ENCODE assay signal across 1 cellular context in the genomic region with DNA sequence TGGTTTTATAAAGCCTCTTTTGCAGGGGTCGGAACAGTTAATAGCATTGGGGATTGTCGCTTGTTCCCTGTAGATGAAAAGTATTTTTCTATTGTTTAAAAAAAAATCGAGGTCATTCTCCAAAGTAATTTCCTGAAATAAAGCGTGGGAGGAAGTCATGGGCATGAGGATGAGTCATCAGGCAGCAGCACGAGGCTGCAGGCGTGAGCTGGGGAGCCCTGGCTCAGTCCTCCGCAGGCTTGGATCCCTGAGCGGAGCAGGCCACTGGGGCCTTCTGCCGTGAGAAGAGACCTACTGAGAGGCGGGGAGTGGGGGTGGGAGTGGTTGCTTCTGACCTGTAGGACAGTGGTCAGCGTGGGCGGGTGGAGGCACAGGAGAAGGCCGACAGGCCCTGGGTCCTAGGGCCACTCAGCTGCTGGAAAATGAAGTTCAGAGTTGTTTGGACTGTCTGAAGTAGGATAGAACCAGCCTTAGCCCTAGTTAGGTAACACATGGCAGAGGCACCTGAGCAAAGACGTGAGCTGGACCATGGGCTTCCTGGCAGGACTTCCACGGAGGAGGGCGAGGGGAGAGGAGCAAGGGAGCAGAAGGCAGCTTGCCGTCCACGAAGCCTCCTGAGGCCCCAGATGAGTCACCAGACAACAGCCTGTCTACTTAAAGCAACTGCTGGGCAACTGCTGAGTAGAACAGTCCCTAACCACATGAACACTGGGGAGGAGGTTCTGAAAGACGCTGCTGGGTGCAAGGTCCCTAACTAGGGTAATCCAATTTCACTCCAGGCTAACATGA.
TF ChIP-seq lines count a peak whose summit lies in the region.

No MANE protein-coding gene starts in this region.

TF ChIP-seq in K562, 482 proteins besides CTCF, POLR2A, EP300 and RAD21 (continued from another document and continues in another):
- TF ChIP-seq, protein P1, sequence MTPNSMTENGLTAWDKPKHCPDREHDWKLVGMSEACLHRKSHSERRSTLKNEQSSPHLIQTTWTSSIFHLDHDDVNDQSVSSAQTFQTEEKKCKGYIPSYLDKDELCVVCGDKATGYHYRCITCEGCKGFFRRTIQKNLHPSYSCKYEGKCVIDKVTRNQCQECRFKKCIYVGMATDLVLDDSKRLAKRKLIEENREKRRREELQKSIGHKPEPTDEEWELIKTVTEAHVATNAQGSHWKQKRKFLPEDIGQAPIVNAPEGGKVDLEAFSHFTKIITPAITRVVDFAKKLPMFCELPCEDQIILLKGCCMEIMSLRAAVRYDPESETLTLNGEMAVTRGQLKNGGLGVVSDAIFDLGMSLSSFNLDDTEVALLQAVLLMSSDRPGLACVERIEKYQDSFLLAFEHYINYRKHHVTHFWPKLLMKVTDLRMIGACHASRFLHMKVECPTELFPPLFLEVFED (CRISPR knock-in tag; conservative IDR thresholded peaks at IDR 0.05): no peak
- no peak for TF ChIP-seq ZSCAN32 (CRISPR knock-in tag; IDR thresholded peaks at IDR 0.05)
- TF ChIP-seq, protein P2, sequence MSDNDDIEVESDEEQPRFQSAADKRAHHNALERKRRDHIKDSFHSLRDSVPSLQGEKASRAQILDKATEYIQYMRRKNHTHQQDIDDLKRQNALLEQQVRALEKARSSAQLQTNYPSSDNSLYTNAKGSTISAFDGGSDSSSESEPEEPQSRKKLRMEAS (CRISPR knock-in tag; IDR thresholded peaks at IDR 0.05): peak; percentile 94
- TF ChIP-seq, protein P3, sequence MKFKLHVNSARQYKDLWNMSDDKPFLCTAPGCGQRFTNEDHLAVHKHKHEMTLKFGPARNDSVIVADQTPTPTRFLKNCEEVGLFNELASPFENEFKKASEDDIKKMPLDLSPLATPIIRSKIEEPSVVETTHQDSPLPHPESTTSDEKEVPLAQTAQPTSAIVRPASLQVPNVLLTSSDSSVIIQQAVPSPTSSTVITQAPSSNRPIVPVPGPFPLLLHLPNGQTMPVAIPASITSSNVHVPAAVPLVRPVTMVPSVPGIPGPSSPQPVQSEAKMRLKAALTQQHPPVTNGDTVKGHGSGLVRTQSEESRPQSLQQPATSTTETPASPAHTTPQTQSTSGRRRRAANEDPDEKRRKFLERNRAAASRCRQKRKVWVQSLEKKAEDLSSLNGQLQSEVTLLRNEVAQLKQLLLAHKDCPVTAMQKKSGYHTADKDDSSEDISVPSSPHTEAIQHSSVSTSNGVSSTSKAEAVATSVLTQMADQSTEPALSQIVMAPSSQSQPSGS (CRISPR knock-in tag; IDR thresholded peaks at IDR 0.05): no peak
- peak; percentile 40 to 63; a peak in 2 of 4 replicates for TF ChIP-seq MAZ (CRISPR knock-in tag; conservative IDR thresholded peaks at IDR 0.05 in 1 of 2, IDR thresholded peaks at IDR 0.05 in 1 of 2)
- TF ChIP-seq ZFP30 (CRISPR knock-in tag; IDR thresholded peaks at IDR 0.05; ENCODE audit: borderline replicate concordance): no peak
- no peak for TF ChIP-seq ERF (CRISPR knock-in tag; IDR thresholded peaks at IDR 0.05)
- TF ChIP-seq CAMTA2 (CRISPR knock-in tag; conservative IDR thresholded peaks at IDR 0.05): no peak
- no peak for TF ChIP-seq ARHGAP35 (IDR thresholded peaks at IDR 0.05; ENCODE audit: partially characterized antibody)
- TF ChIP-seq, protein P4, sequence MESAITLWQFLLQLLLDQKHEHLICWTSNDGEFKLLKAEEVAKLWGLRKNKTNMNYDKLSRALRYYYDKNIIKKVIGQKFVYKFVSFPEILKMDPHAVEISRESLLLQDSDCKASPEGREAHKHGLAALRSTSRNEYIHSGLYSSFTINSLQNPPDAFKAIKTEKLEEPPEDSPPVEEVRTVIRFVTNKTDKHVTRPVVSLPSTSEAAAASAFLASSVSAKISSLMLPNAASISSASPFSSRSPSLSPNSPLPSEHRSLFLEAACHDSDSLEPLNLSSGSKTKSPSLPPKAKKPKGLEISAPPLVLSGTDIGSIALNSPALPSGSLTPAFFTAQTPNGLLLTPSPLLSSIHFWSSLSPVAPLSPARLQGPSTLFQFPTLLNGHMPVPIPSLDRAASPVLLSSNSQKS (CRISPR knock-in tag; IDR thresholded peaks at IDR 0.05): no peak
- no peak for TF ChIP-seq RCOR1 (IDR thresholded peaks at IDR 0.05; ENCODE audit: borderline replicate concordance in 1 of 2, low read depth in 2 of 2, low read length in 2 of 2)
- no peak for TF ChIP-seq FOXM1 (IDR thresholded peaks at IDR 0.05; ENCODE audit: low read depth)
- 0 out of 2 replicates have a peak, but pooled peaks have one; percentile 46 for TF ChIP-seq FOXM1 (CRISPR knock-in tag; IDR thresholded peaks at IDR 0.05; ENCODE audit: low read depth)
- no peak for TF ChIP-seq ZKSCAN3 (CRISPR knock-in tag; IDR thresholded peaks at IDR 0.05)
- no peak for TF ChIP-seq MCM2 (IDR thresholded peaks at IDR 0.05; ENCODE audit: low read depth)
- TF ChIP-seq, protein P5, sequence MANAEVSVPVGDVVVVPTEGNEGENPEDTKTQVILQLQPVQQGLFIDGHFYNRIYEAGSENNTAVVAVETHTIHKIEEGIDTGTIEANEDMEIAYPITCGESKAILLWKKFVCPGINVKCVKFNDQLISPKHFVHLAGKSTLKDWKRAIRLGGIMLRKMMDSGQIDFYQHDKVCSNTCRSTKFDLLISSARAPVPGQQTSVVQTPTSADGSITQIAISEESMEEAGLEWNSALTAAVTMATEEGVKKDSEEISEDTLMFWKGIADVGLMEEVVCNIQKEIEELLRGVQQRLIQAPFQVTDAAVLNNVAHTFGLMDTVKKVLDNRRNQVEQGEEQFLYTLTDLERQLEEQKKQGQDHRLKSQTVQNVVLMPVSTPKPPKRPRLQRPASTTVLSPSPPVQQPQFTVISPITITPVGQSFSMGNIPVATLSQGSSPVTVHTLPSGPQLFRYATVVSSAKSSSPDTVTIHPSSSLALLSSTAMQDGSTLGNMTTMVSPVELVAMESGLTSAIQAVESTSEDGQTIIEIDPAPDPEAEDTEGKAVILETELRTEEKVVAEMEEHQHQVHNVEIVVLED (CRISPR knock-in tag; IDR thresholded peaks at IDR 0.05): 0 out of 2 replicates have a peak, but pooled peaks have one; percentile 33
- no peak for TF ChIP-seq ZNF140 (CRISPR knock-in tag; IDR thresholded peaks at IDR 0.05)
- TF ChIP-seq HNRNPLL (IDR thresholded peaks at IDR 0.05; ENCODE audit: low read depth, low read length, poor library complexity, severe bottlenecking): no peak
- TF ChIP-seq STAT5A (IDR thresholded peaks at IDR 0.05; ENCODE audit: borderline replicate concordance, low read length): no peak
- TF ChIP-seq TCF7L2 (IDR thresholded peaks at IDR 0.05; ENCODE audit: low read depth, low read length): no peak
- TF ChIP-seq PCBP1 (IDR thresholded peaks at IDR 0.05; ENCODE audit: low read depth, low read length, poor library complexity, severe bottlenecking): no peak
- TF ChIP-seq NELFE (IDR thresholded peaks at IDR 0.05; ENCODE audit: insufficient read depth, insufficient read length): no peak
- no peak for TF ChIP-seq KLF16 (IDR thresholded peaks at IDR 0.05)
- TF ChIP-seq NFIC (IDR thresholded peaks at IDR 0.05): 0 out of 2 replicates have a peak, but pooled peaks have one; percentile 3
- no peak for TF ChIP-seq ZNF778 (CRISPR knock-in tag; IDR thresholded peaks at IDR 0.05)
- no peak for TF ChIP-seq HOXB6 (CRISPR knock-in tag; IDR thresholded peaks at IDR 0.05; ENCODE audit: borderline replicate concordance)
- TF ChIP-seq CCNT2 (IDR thresholded peaks at IDR 0.05; ENCODE audit: borderline replicate concordance, extremely low read depth, insufficient read length, low read depth, low read length): no peak
- no peak for TF ChIP-seq E2F3 (CRISPR knock-in tag; IDR thresholded peaks at IDR 0.05)
- TF ChIP-seq SMARCE1 (IDR thresholded peaks at IDR 0.05): peak; percentile 74
- TF ChIP-seq SRSF1 (IDR thresholded peaks at IDR 0.05; ENCODE audit: low read depth, low read length): no peak
- no peak for TF ChIP-seq SAP30 (IDR thresholded peaks at IDR 0.05; ENCODE audit: borderline replicate concordance, insufficient read depth, low read depth, low read length, poor library complexity, severe bottlenecking)
- TF ChIP-seq ZNF830 (CRISPR knock-in tag; IDR thresholded peaks at IDR 0.05): no peak
- TF ChIP-seq EGR1 (conservative IDR thresholded peaks at IDR 0.05): peak; percentile 98
- 0 out of 2 replicates have a peak, but pooled peaks have one; percentile 17 for TF ChIP-seq NCOA6 (IDR thresholded peaks at IDR 0.05)
- TF ChIP-seq ELF1 (tag; IDR thresholded peaks at IDR 0.05): peak; percentile 45
- no peak for TF ChIP-seq POLR2B (IDR thresholded peaks at IDR 0.05; ENCODE audit: low read depth, partially characterized antibody)
- TF ChIP-seq, protein P6, sequence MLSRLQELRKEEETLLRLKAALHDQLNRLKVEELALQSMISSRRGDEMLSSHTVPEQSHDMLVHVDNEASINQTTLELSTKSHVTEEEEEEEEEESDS (CRISPR knock-in tag; IDR thresholded peaks at IDR 0.05): no peak
- TF ChIP-seq, protein P7, sequence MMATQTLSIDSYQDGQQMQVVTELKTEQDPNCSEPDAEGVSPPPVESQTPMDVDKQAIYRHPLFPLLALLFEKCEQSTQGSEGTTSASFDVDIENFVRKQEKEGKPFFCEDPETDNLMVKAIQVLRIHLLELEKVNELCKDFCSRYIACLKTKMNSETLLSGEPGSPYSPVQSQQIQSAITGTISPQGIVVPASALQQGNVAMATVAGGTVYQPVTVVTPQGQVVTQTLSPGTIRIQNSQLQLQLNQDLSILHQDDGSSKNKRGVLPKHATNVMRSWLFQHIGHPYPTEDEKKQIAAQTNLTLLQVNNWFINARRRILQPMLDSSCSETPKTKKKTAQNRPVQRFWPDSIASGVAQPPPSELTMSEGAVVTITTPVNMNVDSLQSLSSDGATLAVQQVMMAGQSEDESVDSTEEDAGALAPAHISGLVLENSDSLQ (IDR thresholded peaks at IDR 0.05): no peak
- TF ChIP-seq ZNF699 (CRISPR knock-in tag; IDR thresholded peaks at IDR 0.05; ENCODE audit: insufficient replicate concordance): peak; percentile 19
- TF ChIP-seq, protein P8, sequence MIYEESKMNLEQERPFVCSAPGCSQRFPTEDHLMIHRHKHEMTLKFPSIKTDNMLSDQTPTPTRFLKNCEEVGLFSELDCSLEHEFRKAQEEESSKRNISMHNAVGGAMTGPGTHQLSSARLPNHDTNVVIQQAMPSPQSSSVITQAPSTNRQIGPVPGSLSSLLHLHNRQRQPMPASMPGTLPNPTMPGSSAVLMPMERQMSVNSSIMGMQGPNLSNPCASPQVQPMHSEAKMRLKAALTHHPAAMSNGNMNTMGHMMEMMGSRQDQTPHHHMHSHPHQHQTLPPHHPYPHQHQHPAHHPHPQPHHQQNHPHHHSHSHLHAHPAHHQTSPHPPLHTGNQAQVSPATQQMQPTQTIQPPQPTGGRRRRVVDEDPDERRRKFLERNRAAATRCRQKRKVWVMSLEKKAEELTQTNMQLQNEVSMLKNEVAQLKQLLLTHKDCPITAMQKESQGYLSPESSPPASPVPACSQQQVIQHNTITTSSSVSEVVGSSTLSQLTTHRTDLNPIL (CRISPR knock-in tag; IDR thresholded peaks at IDR 0.05): no peak
- no peak for TF ChIP-seq CREB1 (IDR thresholded peaks at IDR 0.05)
- no peak for TF ChIP-seq CREB1 (CRISPR knock-in tag; IDR thresholded peaks at IDR 0.05)
- no peak for TF ChIP-seq GATAD2A (IDR thresholded peaks at IDR 0.05)
- no peak for TF ChIP-seq ZNF3 (CRISPR knock-in tag; IDR thresholded peaks at IDR 0.05)
- TF ChIP-seq TGIF2 (CRISPR knock-in tag; IDR thresholded peaks at IDR 0.05): no peak
- no peak for TF ChIP-seq GATA2 (CRISPR knock-in tag; IDR thresholded peaks at IDR 0.05)
- TF ChIP-seq C11orf30 (IDR thresholded peaks at IDR 0.05; ENCODE audit: low read depth): no peak
- TF ChIP-seq ILK (tag; IDR thresholded peaks at IDR 0.05; ENCODE audit: borderline replicate concordance, low read depth): no peak
- TF ChIP-seq BRF1 (IDR thresholded peaks at IDR 0.05; ENCODE audit: borderline replicate concordance, extremely low read depth, insufficient read length): no peak
- TF ChIP-seq TRIM24 (IDR thresholded peaks at IDR 0.05): peak; percentile 31 to 40; a peak in 2 of 4 replicates
- no peak for TF ChIP-seq BRD4 (IDR thresholded peaks at IDR 0.05)
- TF ChIP-seq HMG20A (CRISPR knock-in tag; conservative IDR thresholded peaks at IDR 0.05): no peak
- TF ChIP-seq RBM39 (optimal IDR thresholded peaks at IDR 0.05; ENCODE audit: low read depth, low read length): no peak
- TF ChIP-seq SIX5 (IDR thresholded peaks at IDR 0.05; ENCODE audit: borderline replicate concordance in 1 of 2, insufficient read depth in 1 of 2, low read depth in 1 of 2, low read length in 2 of 2): no peak
- TF ChIP-seq, protein P9, sequence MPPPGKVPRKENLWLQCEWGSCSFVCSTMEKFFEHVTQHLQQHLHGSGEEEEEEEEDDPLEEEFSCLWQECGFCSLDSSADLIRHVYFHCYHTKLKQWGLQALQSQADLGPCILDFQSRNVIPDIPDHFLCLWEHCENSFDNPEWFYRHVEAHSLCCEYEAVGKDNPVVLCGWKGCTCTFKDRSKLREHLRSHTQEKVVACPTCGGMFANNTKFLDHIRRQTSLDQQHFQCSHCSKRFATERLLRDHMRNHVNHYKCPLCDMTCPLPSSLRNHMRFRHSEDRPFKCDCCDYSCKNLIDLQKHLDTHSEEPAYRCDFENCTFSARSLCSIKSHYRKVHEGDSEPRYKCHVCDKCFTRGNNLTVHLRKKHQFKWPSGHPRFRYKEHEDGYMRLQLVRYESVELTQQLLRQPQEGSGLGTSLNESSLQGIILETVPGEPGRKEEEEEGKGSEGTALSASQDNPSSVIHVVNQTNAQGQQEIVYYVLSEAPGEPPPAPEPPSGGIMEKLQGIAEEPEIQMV (tag; conservative IDR thresholded peaks at IDR 0.05; ENCODE audit: low read depth): 0 out of 2 replicates have a peak, but pooled peaks have one; percentile 32
- TF ChIP-seq, protein P10, sequence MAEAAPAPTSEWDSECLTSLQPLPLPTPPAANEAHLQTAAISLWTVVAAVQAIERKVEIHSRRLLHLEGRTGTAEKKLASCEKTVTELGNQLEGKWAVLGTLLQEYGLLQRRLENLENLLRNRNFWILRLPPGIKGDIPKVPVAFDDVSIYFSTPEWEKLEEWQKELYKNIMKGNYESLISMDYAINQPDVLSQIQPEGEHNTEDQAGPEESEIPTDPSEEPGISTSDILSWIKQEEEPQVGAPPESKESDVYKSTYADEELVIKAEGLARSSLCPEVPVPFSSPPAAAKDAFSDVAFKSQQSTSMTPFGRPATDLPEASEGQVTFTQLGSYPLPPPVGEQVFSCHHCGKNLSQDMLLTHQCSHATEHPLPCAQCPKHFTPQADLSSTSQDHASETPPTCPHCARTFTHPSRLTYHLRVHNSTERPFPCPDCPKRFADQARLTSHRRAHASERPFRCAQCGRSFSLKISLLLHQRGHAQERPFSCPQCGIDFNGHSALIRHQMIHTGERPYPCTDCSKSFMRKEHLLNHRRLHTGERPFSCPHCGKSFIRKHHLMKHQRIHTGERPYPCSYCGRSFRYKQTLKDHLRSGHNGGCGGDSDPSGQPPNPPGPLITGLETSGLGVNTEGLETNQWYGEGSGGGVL (CRISPR knock-in tag; IDR thresholded peaks at IDR 0.05): no peak
- TF ChIP-seq PYGO2 (tag; IDR thresholded peaks at IDR 0.05): no peak
- TF ChIP-seq PHF21A (IDR thresholded peaks at IDR 0.05; ENCODE audit: borderline replicate concordance, low read depth): no peak
- TF ChIP-seq POLR2AphosphoS5 (IDR thresholded peaks at IDR 0.05; ENCODE audit: control insufficient read depth, insufficient read depth, low read depth, low read length): no peak
- TF ChIP-seq FOXA1 (IDR thresholded peaks at IDR 0.05; ENCODE audit: borderline replicate concordance): no peak
- no peak for TF ChIP-seq CHCHD3 (CRISPR knock-in tag; IDR thresholded peaks at IDR 0.05)
- TF ChIP-seq NCOA4 (IDR thresholded peaks at IDR 0.05; ENCODE audit: partially characterized antibody): no peak
